Comparison of ENCODE assay signal across 8 cellular contexts in genomic region chr6:26538936-26539615, GRCh38. TPM values are rescaled to one million over a fixed set of nuclear protein-coding genes. Genes with fewer than 3 reads are reported as not detected.
DNase-seq lines count a peak whose midpoint lies in the region; ATAC-seq, FAIRE-seq and TF ChIP-seq lines count a peak whose summit lies in the region.

No MANE protein-coding gene starts in this region.

- peaks cover 8% of the 10 kb centered on the region for H3K36me3 Mint-ChIP-seq in progenitor cell of endocrine pancreas (ENCODE audit: insufficient read depth)

- peak overlapping the region; percentile 87 for H3K4me3 ChIP-seq in GM12864 (ENCODE audit: low read depth, low read length)
- peak overlapping the region; percentile 62 to 91 (median 81) for H3K4me3 ChIP-seq in esophagus squamous epithelium

- POLR2A ChIA-PET in RWPE1 (lab: Yijun Ruan, JAX; ENCODE audit: low non-redundant PET): no interaction called here

- H3K9me3 ChIP-seq in esophagus squamous epithelium: no peaks in the 10 kb centered on the region

- H3K27ac ChIP-seq in RWPE1: peak overlapping the region; percentile 96
- peak overlapping the region; percentile 90 to 96 (median 96) for H3K27ac ChIP-seq in esophagus squamous epithelium

- ATAC-seq in HG03025 (IDR thresholded peaks at IDR 0.05; ENCODE audit: low FRiP score, unreplicated experiment): no peak

- intact Hi-C loops in esophagus squamous epithelium (cut with DNase I): no loop called here

- H3K27me3 Mint-ChIP-seq in progenitor cell of endocrine pancreas: no peaks in the 10 kb centered on the region

- H3K9me3 Mint-ChIP-seq in progenitor cell of endocrine pancreas (ENCODE audit: low read depth): no peaks in the 10 kb centered on the region

- peaks cover 0 to 11% (median 0%) of the 10 kb centered on the region in 3 donors for H3K36me3 ChIP-seq in esophagus squamous epithelium

- TF ChIP-seq POLR2A in esophagus squamous epithelium (IDR thresholded peaks at IDR 0.05): no peak
- no peak for TF ChIP-seq POLR2A in GM12891 (IDR thresholded peaks at IDR 0.05; ENCODE audit: low read depth, low read length)

- CTCF ChIA-PET in RWPE1 (lab: Yijun Ruan, JAX): interaction anchor here (0.8 to 1.0 kb wide), 2 partner anchors 26 to 197 kb away, joined by 4 read pairs; no protein-coding TSS in a partner anchor

- 61 to 64% methylated on average over 16 of the region's 16 CpGs for WGBS in esophagus squamous epithelium, 2 donors

- peak overlapping the region; percentile 88 for H3K4me3 Mint-ChIP-seq in progenitor cell of endocrine pancreas (ENCODE audit: low read depth)

- H3K4me1 ChIP-seq in esophagus squamous epithelium: peaks cover 19 to 57% (median 20%) of the 10 kb centered on the region in 3 donors

- no peak for DNase-seq in GM12864 (ENCODE audit: low read depth)
- DNase-seq in RWPE1 (ENCODE audit: low spot score): peak; percentile 12
- DNase-seq in esophagus squamous epithelium (lab: John Stamatoyannopoulos, UW): no peak
- DNase-seq in progenitor cell of endocrine pancreas (ENCODE audit: low spot score, unreplicated experiment): no peak
- no peak for DNase-seq in GM12891 (ENCODE audit: insufficient read length, low spot score)
- no peak for DNase-seq in DMS114 treated with DMSO at 0.1 percent for 48 hours (lab: John Stamatoyannopoulos, UW; ENCODE audit: unreplicated experiment)
- no peak for DNase-seq in middle frontal gyrus (ENCODE audit: extremely low spot score, low spot score)

- FAIRE-seq in GM12891 (lab: Jason Lieb, UNC): no peak

- peaks cover 18% of the 10 kb centered on the region for H3K4me1 Mint-ChIP-seq in progenitor cell of endocrine pancreas (ENCODE audit: low read depth)

- peak overlapping the region; percentile 98 for H3K27ac Mint-ChIP-seq in progenitor cell of endocrine pancreas

- no peak for TF ChIP-seq CTCF in GM12864 (IDR thresholded peaks at IDR 0.05; ENCODE audit: low read depth, low read length, missing control alignments)
- no peak for TF ChIP-seq CTCF in RWPE1 (conservative IDR thresholded peaks at IDR 0.05; ENCODE audit: low read depth)
- TF ChIP-seq CTCF in esophagus squamous epithelium (IDR thresholded peaks at IDR 0.05): no peak
- no peak for TF ChIP-seq CTCF in progenitor cell of endocrine pancreas (IDR thresholded peaks at IDR 0.05; ENCODE audit: unreplicated experiment)

- H3K27me3 ChIP-seq in esophagus squamous epithelium: no peaks in the 10 kb centered on the region

TF ChIP-seq in GM12891, 5 proteins besides CTCF, POLR2A, EP300 and RAD21:
- no peak for TF ChIP-seq PAX5 (IDR thresholded peaks at IDR 0.05; ENCODE audit: insufficient read depth, low read length, severe bottlenecking)
- TF ChIP-seq POLR2AphosphoS5 (IDR thresholded peaks at IDR 0.05; ENCODE audit: low read depth, low read length): no peak
- TF ChIP-seq SPI1 (IDR thresholded peaks at IDR 0.05; ENCODE audit: low read depth, low read length): no peak
- no peak for TF ChIP-seq TAF1 (IDR thresholded peaks at IDR 0.05; ENCODE audit: low read depth, low read length)
- TF ChIP-seq POU2F2 (IDR thresholded peaks at IDR 0.05; ENCODE audit: low read depth, low read length): no peak

RNA-seq across cellular contexts. Expression of gene HMGN4, which starts 0.9 kb away (rescaled TPM):
- total RNA-seq in esophagus squamous epithelium: 10 to 100 TPM; 18.1 to 53.2 (median 36.7) TPM
- total RNA-seq in progenitor cell of endocrine pancreas: 39.7 and 42.5 TPM in 2 replicates
- polyA plus RNA-seq in GM12891 (2012; ENCODE audit: low read depth, missing spikeins): 46.8 TPM

RNA-seq across cellular contexts. Expression of gene BTN1A1, which starts 39.0 kb away (rescaled TPM):
- total RNA-seq in esophagus squamous epithelium: not detected
- total RNA-seq in progenitor cell of endocrine pancreas: 1.5 and 1.6 TPM in 2 replicates
- polyA plus RNA-seq in GM12891 (2012; ENCODE audit: low read depth, missing spikeins): 0.14 TPM

RNA-seq across cellular contexts. Expression of gene ABT1, which starts 57.7 kb away (rescaled TPM):
- total RNA-seq in esophagus squamous epithelium (10 to 100 TPM; 16.0 to 23.5 (median 17.1) TPM), progenitor cell of endocrine pancreas (23.6 and 25.5 TPM in 2 replicates)
- 18.4 TPM for polyA plus RNA-seq in GM12891 (2012; ENCODE audit: low read depth, missing spikeins)
